In the genomic region with DNA sequence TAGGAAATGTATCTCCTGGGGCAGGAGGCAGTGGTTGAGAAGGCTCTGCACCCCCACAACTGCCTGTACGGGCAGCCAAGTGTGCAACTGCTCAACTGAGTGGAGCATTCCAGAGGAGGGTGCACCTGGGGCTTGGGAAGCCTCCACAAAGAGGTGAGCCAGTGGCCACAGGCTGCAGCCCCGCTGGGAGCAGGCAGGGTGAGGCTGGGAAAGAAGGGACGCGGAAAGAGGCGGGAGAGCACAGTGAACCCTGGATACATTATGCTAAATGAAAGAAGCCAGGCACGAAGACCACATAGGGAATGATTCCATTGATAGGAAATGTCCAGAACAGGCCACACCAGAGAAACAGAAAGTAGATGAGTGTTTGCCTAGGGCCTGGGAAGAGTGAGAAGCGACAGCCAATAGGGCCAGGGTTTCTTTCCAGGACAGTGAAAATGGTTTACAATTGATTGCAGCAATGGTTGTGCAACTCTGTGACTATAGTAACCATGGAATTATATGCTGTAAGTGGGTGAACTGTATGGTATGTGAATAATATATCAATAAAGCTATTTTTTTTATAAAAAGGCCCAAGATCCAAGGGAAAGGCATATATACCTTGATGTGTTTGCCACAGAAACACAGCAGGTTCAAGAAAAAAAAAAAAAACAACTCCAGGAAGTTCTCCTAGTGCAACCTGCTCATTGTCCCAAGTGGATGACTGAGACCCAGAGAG, we compare ENCODE assay signal across 14 cellular contexts.
DNase-seq lines count a peak whose midpoint lies in the region; ATAC-seq, FAIRE-seq and TF ChIP-seq lines count a peak whose summit lies in the region.
"Had no signal": no experiment of that assay in that cellular context is flagged by ENCODE, and none has a peak within 500 bp of the region (broad histone marks: within the 10 kb centered on the region; RNA-seq: fewer than 3 reads in every experiment).

No MANE protein-coding gene starts in this region.

- no peak for TF ChIP-seq CTCF in D721Med (IDR thresholded peaks at IDR 0.05; ENCODE audit: insufficient read depth, missing control alignments)

- no peak for FAIRE-seq in D721Med (lab: Jason Lieb, UNC)

- ATAC-seq in GM18519 (IDR thresholded peaks at IDR 0.05; ENCODE audit: low FRiP score, unreplicated experiment), result no peak
- ATAC-seq: activated CD8-positive, alpha-beta T cell treated with anti-CD3 and anti-CD28 coated beads for 36 hours; activated naive CD4-positive, alpha-beta T cell treated with anti-CD3 and anti-CD28 coated beads, Interleukin-2, amount 50 U/mL, for 72 hours; stimulated activated naive CD8-positive, alpha-beta T cell treated with anti-CD3 and anti-CD28 coated beads, Interleukin-15, Interleukin-2, amounts not matched to agents 100 U/mL and 50 U/mL, for 24 hours had no signal

- peak; percentile 37 for DNase-seq in HK-2 (ENCODE audit: unreplicated experiment)
- peak; percentile 61 for DNase-seq in amniotic epithelial cell (ENCODE audit: low read depth)
- peak; percentile 65 for DNase-seq in iPS-NIHi11 (ENCODE audit: low spot score)
- peak; percentile 48 for DNase-seq in retina
- DNase-seq in central memory CD4-positive, alpha-beta T cell, result no peak
- DNase-seq in ecto neural progenitor cell (ENCODE audit: low spot score), result no peak
- no peak for DNase-seq in D721Med (ENCODE audit: insufficient read length, low spot score)
- DNase-seq: activated CD8-positive, alpha-beta T cell treated with anti-CD3 and anti-CD28 coated beads for 36 hours; DMS153; erythroblast; NCI-H774; stimulated activated naive CD8-positive, alpha-beta T cell treated with anti-CD3 and anti-CD28 coated beads, Interleukin-15, Interleukin-2, amounts not matched to agents 100 U/mL and 50 U/mL, for 24 hours had no signal

Comparison
In these comparisons a context has a peak if more than half of its experiments do, and no peak if none do; other contexts are left out.
1. DNase-seq: peak in HK-2 (single experiment), amniotic epithelial cell (single experiment), iPS-NIHi11 (single experiment) and retina (single experiment); none in central memory CD4-positive, alpha-beta T cell (single experiment), ecto neural progenitor cell (single experiment) and D721Med (single experiment).